In genomic region chr21:41678944-41679343, GRCh38 we compare ENCODE assay signal across 8 cellular contexts.
DNase-seq lines count a peak whose midpoint lies in the region; ATAC-seq and TF ChIP-seq lines count a peak whose summit lies in the region.

No MANE protein-coding gene starts in this region.

- no peak for TF ChIP-seq CTCF in astrocyte of the cerebellum (IDR thresholded peaks at IDR 0.05; ENCODE audit: low read depth, low read length, missing control alignments)
- TF ChIP-seq CTCF in right atrium auricular region (IDR thresholded peaks at IDR 0.05): no peak
- no peak for TF ChIP-seq CTCF in psoas muscle (IDR thresholded peaks at IDR 0.05)

- in situ Hi-C loops in astrocyte of the cerebellum (cut with HindIII; ENCODE audit: low sequenced_read_pairs): no loop called here

- H3K9me3 ChIP-seq in right atrium auricular region (no peaks in the 10 kb centered on the region), psoas muscle (no peaks in the 10 kb centered on the region)

- 13 to 19% (median 14%) methylated on average over 12 of the region's 12 CpGs for WGBS in psoas muscle, 3 donors

- H3K36me3 ChIP-seq in right atrium auricular region (no peaks in the 10 kb centered on the region), psoas muscle (ENCODE audit: insufficient read depth in 1 of 2, low read depth in 1 of 2) (no peaks in the 10 kb centered on the region)

- peak; percentile 74 to 91 (median 86) for ATAC-seq in psoas muscle
- ATAC-seq in HG02884 (IDR thresholded peaks at IDR 0.05; ENCODE audit: unreplicated experiment): no peak

- H3K4me3 ChIP-seq in astrocyte of the cerebellum (ENCODE audit: low read depth, low read length) (no peak overlapping the region), right atrium auricular region (no peak overlapping the region), psoas muscle (no peak overlapping the region)

- intact Hi-C loops in psoas muscle (cut with DNase I): no loop called here

- H3K27me3 ChIP-seq in right atrium auricular region (no peaks in the 10 kb centered on the region), psoas muscle (ENCODE audit: insufficient read depth in 3 of 3, low read length in 2 of 3) (peaks cover 0 to 9% (median 3%) of the 10 kb centered on the region in 3 donors)

- H3K27ac ChIP-seq in right atrium auricular region (peak overlapping the region; percentile 37 to 67), psoas muscle (no peak overlapping the region)

- DNase-seq in DMS 273 (lab: John Stamatoyannopoulos, UW; ENCODE audit: unreplicated experiment) (peak; percentile 85), DMS 273 treated with DMSO at 0.1 percent for 48 hours (lab: John Stamatoyannopoulos, UW) (no peak), NCI-H2171 treated with DMSO at 0.1 percent for 48 hours (lab: John Stamatoyannopoulos, UW) (peak; percentile 72), astrocyte of the cerebellum (ENCODE audit: low read depth) (peak; percentile 94), right atrium auricular region (ENCODE audit: low spot score) (peak; percentile 97), psoas muscle (peak; percentile 85 to 91), D341Med (ENCODE audit: low spot score) (no peak)

- H3K4me1 ChIP-seq in right atrium auricular region: peaks cover 0 to 9% of the 10 kb centered on the region in 2 donors
- no peaks in the 10 kb centered on the region for H3K4me1 ChIP-seq in psoas muscle

Comparison
In these comparisons a context has a peak if more than half of its experiments do, and no peak if none do; other contexts are left out.
1. DNase-seq: peak in DMS 273 (single experiment), NCI-H2171 treated with DMSO at 0.1 percent for 48 hours (single experiment), astrocyte of the cerebellum (single experiment), right atrium auricular region (single experiment) and psoas muscle (2 of 2); none in DMS 273 treated with DMSO at 0.1 percent for 48 hours (single experiment) and D341Med (single experiment).